In genomic region chr15:62828364-62828763, GRCh38 we compare ENCODE assay signal across 20 cellular contexts.
DNase-seq lines count a peak whose midpoint lies in the region; ATAC-seq and TF ChIP-seq lines count a peak whose summit lies in the region.
"Had no signal": no experiment of that assay in that cellular context is flagged by ENCODE, and none has a peak within 500 bp of the region (broad histone marks: within the 10 kb centered on the region; RNA-seq: fewer than 3 reads in every experiment).

No MANE protein-coding gene starts in this region.

- H3K27ac ChIP-seq in upper lobe of right lung: no peak overlapping the region
- H3K27ac ChIP-seq: cardiac muscle cell, left ventricle myocardium inferior had no signal

- ATAC-seq in upper lobe of right lung (peak; percentile 10), GM19395 (IDR thresholded peaks at IDR 0.05; ENCODE audit: unreplicated experiment) (no peak)
- ATAC-seq in activated T-cell treated with anti-CD3 and anti-CD28 coated beads, Interleukin-2, amount 50 U/mL, for 72 hours (replicated peaks in 1 of 2): no peak
- ATAC-seq: activated naive CD8-positive, alpha-beta T cell treated with anti-CD3 and anti-CD28 coated beads, Interleukin-2, amount 50 U/mL, for 24 hours; CD8-positive, alpha-beta T cell; GM12878 had no signal

- no peak overlapping the region for H3K4me3 Mint-ChIP-seq in activated T-cell treated with anti-CD3 and anti-CD28 coated beads, Interleukin-2, amount 50 U/mL, for 72 hours
- H3K4me3 Mint-ChIP-seq: activated CD4-positive, alpha-beta memory T cell treated with anti-CD3 and anti-CD28 coated beads, Interleukin-2, amount 10 ng/mL, durations not matched to agents 7 days and 5 days; activated naive CD8-positive, alpha-beta T cell treated with anti-CD3 and anti-CD28 coated beads, Interleukin-2, amount 50 U/mL, for 24 hours; CD8-positive, alpha-beta T cell; IgD-negative memory B cell had no signal

- H3K4me1 ChIP-seq in upper lobe of right lung: no peaks in the 10 kb centered on the region

- H3K9me3 ChIP-seq in upper lobe of right lung: no peaks in the 10 kb centered on the region
- H3K9me3 ChIP-seq: left ventricle myocardium inferior had no signal

- intact Hi-C loops in upper lobe of right lung (cut with DNase I): no loop called here

- H3K4me3 ChIP-seq in kidney epithelial cell (ENCODE audit: low read depth, low read length): no peak overlapping the region
- no peak overlapping the region for H3K4me3 ChIP-seq in upper lobe of right lung
- H3K4me3 ChIP-seq: cardiac muscle cell, GM12878, left ventricle myocardium inferior had no signal

- H3K4me1 Mint-ChIP-seq in activated T-cell treated with anti-CD3 and anti-CD28 coated beads, Interleukin-2, amount 50 U/mL, for 72 hours (ENCODE audit: low read depth): peaks cover 4% of the 10 kb centered on the region
- H3K4me1 Mint-ChIP-seq: activated CD4-positive, alpha-beta memory T cell treated with anti-CD3 and anti-CD28 coated beads, Interleukin-2, amount 10 ng/mL, durations not matched to agents 7 days and 5 days; activated naive CD8-positive, alpha-beta T cell treated with anti-CD3 and anti-CD28 coated beads, Interleukin-2, amount 50 U/mL, for 24 hours had no signal

- no peaks in the 10 kb centered on the region for H3K36me3 Mint-ChIP-seq in activated T-cell treated with anti-CD3 and anti-CD28 coated beads, Interleukin-2, amount 50 U/mL, for 72 hours (ENCODE audit: insufficient read depth in 2 of 2)
- H3K36me3 Mint-ChIP-seq: CD8-positive, alpha-beta T cell; IgD-negative memory B cell had no signal

- H3K27ac Mint-ChIP-seq in activated T-cell treated with anti-CD3 and anti-CD28 coated beads, Interleukin-2, amount 50 U/mL, for 72 hours: no peak overlapping the region
- H3K27ac Mint-ChIP-seq: activated CD4-positive, alpha-beta memory T cell treated with anti-CD3 and anti-CD28 coated beads, Interleukin-2, amount 10 ng/mL, durations not matched to agents 7 days and 5 days; activated naive CD8-positive, alpha-beta T cell treated with anti-CD3 and anti-CD28 coated beads, Interleukin-2, amount 50 U/mL, for 24 hours; CD8-positive, alpha-beta T cell; IgD-negative memory B cell had no signal

- H3K27me3 Mint-ChIP-seq in activated T-cell treated with anti-CD3 and anti-CD28 coated beads, Interleukin-2, amount 50 U/mL, for 72 hours (ENCODE audit: low read depth): peaks cover 7% of the 10 kb centered on the region

- in situ Hi-C loops in SK-MEL-5 (cut with HindIII; ENCODE audit: low pct_unique_long_range_greater_than_20kb, low sequenced_read_pairs): no loop called here

- TF ChIP-seq CTCF in kidney epithelial cell (IDR thresholded peaks at IDR 0.05; ENCODE audit: insufficient read depth, low read length, poor library complexity, severe bottlenecking) (peak; percentile 33), upper lobe of right lung (IDR thresholded peaks at IDR 0.05) (no peak)

- H3K36me3 ChIP-seq in kidney epithelial cell (ENCODE audit: control insufficient read depth, insufficient read depth, low read length) (no peaks in the 10 kb centered on the region), upper lobe of right lung (no peaks in the 10 kb centered on the region)
- H3K36me3 ChIP-seq: cardiac muscle cell, left ventricle myocardium inferior had no signal

- no peaks in the 10 kb centered on the region for H3K9me3 Mint-ChIP-seq in activated T-cell treated with anti-CD3 and anti-CD28 coated beads, Interleukin-2, amount 50 U/mL, for 72 hours
- H3K9me3 Mint-ChIP-seq: activated CD4-positive, alpha-beta memory T cell treated with anti-CD3 and anti-CD28 coated beads, Interleukin-2, amount 10 ng/mL, durations not matched to agents 7 days and 5 days; CD8-positive, alpha-beta T cell had no signal

- H3K27me3 ChIP-seq in kidney epithelial cell (ENCODE audit: control insufficient read depth, insufficient read depth, low read length): no peaks in the 10 kb centered on the region
- no peaks in the 10 kb centered on the region for H3K27me3 ChIP-seq in upper lobe of right lung
- H3K27me3 ChIP-seq: cardiac muscle cell had no signal

- DNase-seq in NCI-H82 (lab: John Stamatoyannopoulos, UW) (peak; percentile 30), NCI-H82 treated with DMSO at 0.1 percent for 48 hours (lab: John Stamatoyannopoulos, UW; ENCODE audit: unreplicated experiment) (no peak), SK-MEL-5 (ENCODE audit: low read depth, low spot score) (peak; percentile 13), kidney epithelial cell (ENCODE audit: low read depth) (no peak), upper lobe of right lung (no peak), CD1c-positive myeloid dendritic cell (ENCODE audit: extremely low spot score) (no peak)
- DNase-seq in activated T-cell treated with anti-CD3 and anti-CD28 coated beads, Interleukin-2, amount 50 U/mL, for 72 hours: no peak
- DNase-seq: activated CD4-positive, alpha-beta memory T cell treated with anti-CD3 and anti-CD28 coated beads, Interleukin-2, amount 10 ng/mL, durations not matched to agents 7 days and 5 days; activated naive CD8-positive, alpha-beta T cell treated with anti-CD3 and anti-CD28 coated beads, Interleukin-2, amount 50 U/mL, for 24 hours; CD8-positive, alpha-beta T cell; GDM1; hypothalamus; left ventricle myocardium inferior; occipital lobe; stimulated activated CD4-positive, alpha-beta T cell treated with anti-CD3 and anti-CD28 coated beads, Interleukin-2, amount 100 ng/mL, for 48 hours; T-helper 1 cell had no signal

Comparison
In these comparisons a context has a peak if more than half of its experiments do, and no peak if none do; other contexts are left out.
1. DNase-seq: peak in NCI-H82 (single experiment) and SK-MEL-5 (single experiment); none in NCI-H82 treated with DMSO at 0.1 percent for 48 hours (single experiment), kidney epithelial cell (single experiment), upper lobe of right lung (single experiment), CD1c-positive myeloid dendritic cell (single experiment) and activated T-cell treated with anti-CD3 and anti-CD28 coated beads, Interleukin-2, amount 50 U/mL, for 72 hours (0 of 2).